In the genomic region with DNA sequence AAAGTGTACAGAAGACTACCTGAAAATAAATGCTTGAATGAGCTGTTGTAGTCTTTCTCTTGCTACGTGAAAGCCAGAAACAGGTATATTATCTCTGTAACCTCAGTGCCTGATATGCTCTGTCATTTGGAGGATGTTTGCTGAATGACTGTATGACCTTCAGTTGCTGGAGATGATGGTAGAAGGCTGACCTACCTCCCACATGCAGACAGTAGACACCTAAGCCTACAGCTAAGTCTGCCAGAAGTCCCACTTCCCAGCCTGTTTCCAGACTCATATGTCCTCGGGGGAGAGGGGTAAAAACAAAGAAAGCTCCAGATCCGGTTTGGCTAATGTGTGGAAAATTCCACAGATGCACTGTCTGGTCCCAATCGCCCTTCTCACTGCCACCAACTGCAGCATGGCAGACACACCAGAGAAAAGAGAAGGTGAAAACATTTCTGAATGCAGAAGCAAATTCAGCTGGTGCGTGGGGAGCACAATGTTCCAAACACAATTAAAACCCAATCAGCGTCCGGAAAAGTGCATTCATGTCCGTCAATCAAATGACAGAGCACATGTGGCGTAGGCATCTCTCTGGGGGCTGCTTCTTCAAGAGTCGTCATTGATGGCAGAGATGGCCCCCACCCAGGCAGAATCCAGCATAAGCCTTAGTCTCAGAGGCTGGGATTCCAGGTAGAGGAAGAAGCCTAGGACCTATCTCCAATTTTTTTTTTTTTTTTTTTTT, we compare ENCODE assay signal across 20 cellular contexts.
"Had no signal": no experiment of that assay in that cellular context is flagged by ENCODE, and none has a peak within 500 bp of the region (broad histone marks: within the 10 kb centered on the region; RNA-seq: fewer than 3 reads in every experiment).

No MANE protein-coding gene starts in this region.

- ATAC-seq: activated CD4-positive, CD25-positive, alpha-beta regulatory T cell treated with anti-CD3 and anti-CD28 coated beads, Interleukin-2, amount 50 U/mL, for 24 hours; activated T-cell treated with anti-CD3 and anti-CD28 coated beads, Interleukin-2, amount 50 U/mL, for 72 hours; heart right ventricle; left lobe of liver; lower lobe of right lung; natural killer cell; upper lobe of right lung had no signal

- DNase-seq: activated CD4-positive, alpha-beta memory T cell treated with anti-CD3 and anti-CD28 coated beads, Interleukin-2, amount 10 ng/mL, durations not matched to agents 7 days and 5 days; activated CD4-positive, alpha-beta T cell treated with anti-CD3 and anti-CD28 coated beads, Interleukin-2, amount 10 ng/mL, durations not matched to agents 24 days and 14 days; activated effector memory CD4-positive, alpha-beta T cell treated with anti-CD3 and anti-CD28 coated beads, Interleukin-2, amount 50 U/mL, for 16 hours; activated naive CD4-positive, alpha-beta T cell treated with anti-CD3 and anti-CD28 coated beads, Interleukin-2, amount 10 ng/mL, durations not matched to agents 7 days and 5 days; activated T-cell treated with anti-CD3 and anti-CD28 coated beads, Interleukin-2, amount 50 U/mL, for 72 hours; cortex of kidney; endodermal cell; esophagus squamous epithelium; heart right ventricle; lower lobe of right lung; midbrain; natural killer cell; sigmoid colon; stimulated activated CD4-positive, alpha-beta T cell treated with anti-CD3 and anti-CD28 coated beads, Interleukin-4, amount 100 ng/mL, for 24 hours; stimulated activated naive CD4-positive, alpha-beta T cell treated with Interleukin-2 at 50 U/mL for 16 hours; upper lobe of right lung had no signal

- H3K4me1 ChIP-seq: lower lobe of right lung, parathyroid adenoma, upper lobe of right lung had no signal

- H3K27ac ChIP-seq: esophagus squamous epithelium, heart right ventricle, lower lobe of right lung, parathyroid adenoma, sigmoid colon, upper lobe of right lung, VCaP had no signal

- H3K79me2 ChIP-seq: parathyroid adenoma had no signal

- H3K9ac ChIP-seq: parathyroid adenoma had no signal

- H2AFZ ChIP-seq: parathyroid adenoma had no signal

- H3K27me3 ChIP-seq: esophagus squamous epithelium, heart right ventricle, sigmoid colon, upper lobe of right lung had no signal

- H3K4me3 ChIP-seq: esophagus squamous epithelium, heart right ventricle, lower lobe of right lung, sigmoid colon, upper lobe of right lung had no signal

- H3K9me3 ChIP-seq: esophagus squamous epithelium, heart right ventricle, lower lobe of right lung, sigmoid colon, upper lobe of right lung had no signal

- H3K36me3 ChIP-seq: esophagus squamous epithelium, heart right ventricle, lower lobe of right lung, sigmoid colon, upper lobe of right lung had no signal
